16 cellular contexts compared by ENCODE assay signal in the genomic region with DNA sequence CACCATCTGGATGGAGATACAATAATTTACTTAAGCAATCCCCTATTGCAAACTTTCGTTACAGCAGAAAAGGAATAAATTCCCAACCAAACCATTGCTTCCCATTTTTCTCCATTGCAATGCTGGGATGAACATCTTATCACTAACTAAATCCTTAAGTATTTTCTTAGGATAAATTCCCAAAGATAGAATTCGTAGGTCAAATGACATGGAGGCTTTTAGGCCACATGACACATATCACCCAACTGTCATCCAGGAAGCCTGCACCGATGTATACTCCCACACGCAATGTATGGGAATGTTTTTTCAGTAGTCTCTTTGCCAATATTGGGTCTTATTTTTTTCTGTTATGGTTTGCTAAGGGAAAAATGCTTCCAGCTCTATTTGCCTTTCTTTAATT. TPM values are rescaled to one million over a fixed set of nuclear protein-coding genes. Genes with fewer than 3 reads are reported as not detected.
DNase-seq lines count a peak whose midpoint lies in the region; ATAC-seq, FAIRE-seq and TF ChIP-seq lines count a peak whose summit lies in the region.
"Had no signal": no experiment of that assay in that cellular context is flagged by ENCODE, and none has a peak within 500 bp of the region (broad histone marks: within the 10 kb centered on the region; RNA-seq: fewer than 3 reads in every experiment).

No MANE protein-coding gene starts in this region.

- no peak overlapping the region for H3K9ac ChIP-seq in K562 (ENCODE audit: insufficient read depth in 1 of 2, low read depth in 2 of 2, low read length in 2 of 2)
- no peak overlapping the region for H3K9ac ChIP-seq in mucosa of rectum (ENCODE audit: low read depth in 1 of 2, low read length in 2 of 2)
- H3K9ac ChIP-seq in Karpas-422 (ENCODE audit: low read length): no peak overlapping the region

- TF ChIP-seq POLR2A in K562 (conservative IDR thresholded peaks at IDR 0.05) (no peak), transverse colon (IDR thresholded peaks at IDR 0.05) (no peak), sigmoid colon (IDR thresholded peaks at IDR 0.05) (no peak)

- no peaks in the 10 kb centered on the region for H3K36me3 Mint-ChIP-seq in activated naive CD8-positive, alpha-beta T cell
- H3K36me3 Mint-ChIP-seq in activated naive CD8-positive, alpha-beta T cell treated with anti-CD3 and anti-CD28 coated beads for 36 hours: no peaks in the 10 kb centered on the region

- peaks cover 4% of the 10 kb centered on the region for H3K27me3 Mint-ChIP-seq in activated naive CD8-positive, alpha-beta T cell
- H3K27me3 Mint-ChIP-seq in activated naive CD8-positive, alpha-beta T cell treated with anti-CD3 and anti-CD28 coated beads for 36 hours: peaks cover 49% of the 10 kb centered on the region

- peaks cover 25% of the 10 kb centered on the region; the same call in 2 of the 3 replicates for H3K36me3 ChIP-seq in K562 (ENCODE audit: control insufficient read depth, insufficient read depth, low read length)
- H3K36me3 ChIP-seq in mucosa of rectum (ENCODE audit: control insufficient read depth in 2 of 2, insufficient read depth in 2 of 2, low read length in 2 of 2): peaks cover 25 to 27% of the 10 kb centered on the region in 2 donors
- H3K36me3 ChIP-seq in transverse colon: peaks cover 0 to 8% (median 4%) of the 10 kb centered on the region in 4 donors
- H3K36me3 ChIP-seq in sigmoid colon: peaks cover 0 to 27% (median 12%) of the 10 kb centered on the region in 4 donors
- H3K36me3 ChIP-seq in Karpas-422 (ENCODE audit: insufficient read depth, low read length): no peaks in the 10 kb centered on the region

- H3K27me3 ChIP-seq in K562 (ENCODE audit: control insufficient read depth in 2 of 2, insufficient read depth in 2 of 2, low read length in 2 of 2) (no peaks in the 10 kb centered on the region), mucosa of rectum (ENCODE audit: control insufficient read depth in 2 of 2, insufficient read depth in 2 of 2, low read length in 2 of 2) (no peaks in the 10 kb centered on the region), transverse colon (no peaks in the 10 kb centered on the region), sigmoid colon (no peaks in the 10 kb centered on the region), Karpas-422 (ENCODE audit: low read length) (no peaks in the 10 kb centered on the region)
- H3K27me3 ChIP-seq: testis had no signal

- in situ Hi-C loops in K562 (cut with MboI): loop anchor here (5.0 to 10.0 kb wide), 2 partner anchors 40 to 323 kb away; partner anchors contain the start of gene DPH1
- in situ Hi-C loops in transverse colon (cut with MboI; ENCODE audit: low pct_ligation_motif_present in 1 of 4, low pct_unique_long_range_greater_than_20kb in 1 of 4, low sequenced_read_pairs in 3 of 4): loop anchor here in 2 of 4 donors (25.0 kb wide), 2 partner anchors 100 to 325 kb away; partner anchors contain the start of genes DPH1 (in 1 of the 2), OVCA2 (in 1 of the 2) and RTN4RL1 (in 1 of the 2)

- CTCF ChIA-PET in K562 (lab: Yijun Ruan, JAX; ENCODE audit: low intra/inter-chr PET ratio): no interaction called here

- H3K4me2 ChIP-seq in K562 (ENCODE audit: insufficient read depth, low read length): no peak overlapping the region
- no peak overlapping the region for H3K4me2 ChIP-seq in Karpas-422 (ENCODE audit: low read depth, low read length, poor library complexity, severe bottlenecking)

- peaks cover 25% of the 10 kb centered on the region for H3K4me1 Mint-ChIP-seq in activated naive CD8-positive, alpha-beta T cell (ENCODE audit: low read depth)
- H3K4me1 Mint-ChIP-seq in activated naive CD8-positive, alpha-beta T cell treated with anti-CD3 and anti-CD28 coated beads for 36 hours: peaks cover 19% of the 10 kb centered on the region

- DNase-seq in activated naive CD8-positive, alpha-beta T cell treated with anti-CD3 and anti-CD28 coated beads for 36 hours: no peak
- no peak for DNase-seq in K562 (ENCODE audit: extremely low read depth in 1 of 4, low spot score in 3 of 4)
- no peak for DNase-seq in transverse colon
- DNase-seq in sigmoid colon: no peak
- no peak for DNase-seq in Karpas-422
- DNase-seq: activated CD4-positive, CD25-positive, alpha-beta regulatory T cell treated with anti-CD3 and anti-CD28 coated beads, Interleukin-2, amount 50 U/mL, for 72 hours; activated naive CD8-positive, alpha-beta T cell treated with anti-CD3 and anti-CD28 coated beads, Interleukin-2, amount 10 ng/mL, durations not matched to agents 7 days and 5 days; NCI-H1694 treated with DMSO at 0.1 percent for 48 hours; NCI-H526; testis had no signal

- no peaks in the 10 kb centered on the region for H3K9me2 ChIP-seq in Karpas-422 (replicated peaks; ENCODE audit: insufficient read depth, low read length)

- H3K27ac ChIP-seq in K562 (ENCODE audit: extremely low read depth, low read depth, low read length) (no peak overlapping the region), mucosa of rectum (ENCODE audit: low read depth in 2 of 2, low read length in 2 of 2) (peak overlapping the region; percentile 13 to 98), transverse colon (peak overlapping the region; percentile 95 to 99 (median 98)), sigmoid colon (peak overlapping the region in 2 of 4 donors; percentile 99 to 100), Karpas-422 (ENCODE audit: low read length) (no peak overlapping the region)

- H3K4me3 ChIP-seq in K562: no peak overlapping the region
- H3K4me3 ChIP-seq in mucosa of rectum (ENCODE audit: low read length in 2 of 2): no peak overlapping the region
- no peak overlapping the region for H3K4me3 ChIP-seq in transverse colon
- no peak overlapping the region for H3K4me3 ChIP-seq in sigmoid colon
- H3K4me3 ChIP-seq in Karpas-422 (ENCODE audit: low read length): no peak overlapping the region
- H3K4me3 ChIP-seq: prostate gland, testis had no signal

- H3K27ac Mint-ChIP-seq in activated naive CD8-positive, alpha-beta T cell: no peak overlapping the region
- no peak overlapping the region for H3K27ac Mint-ChIP-seq in activated naive CD8-positive, alpha-beta T cell treated with anti-CD3 and anti-CD28 coated beads for 36 hours
- H3K27ac Mint-ChIP-seq: activated naive CD8-positive, alpha-beta T cell treated with anti-CD3 and anti-CD28 coated beads, Interleukin-2, amount 10 ng/mL, durations not matched to agents 7 days and 5 days had no signal

- TF ChIP-seq RAD21 in K562 (CRISPR knock-in tag; conservative IDR thresholded peaks at IDR 0.05 in 1 of 2, IDR thresholded peaks at IDR 0.05 in 1 of 2): no peak

- TF ChIP-seq EP300 in K562 (IDR thresholded peaks at IDR 0.05; ENCODE audit: low read length): no peak
- no peak for TF ChIP-seq EP300 in transverse colon (IDR thresholded peaks at IDR 0.05; ENCODE audit: low read depth)
- no peak for TF ChIP-seq EP300 in sigmoid colon (IDR thresholded peaks at IDR 0.05)

- no peaks in the 10 kb centered on the region for H3K9me3 ChIP-seq in K562 (replicated peaks; ENCODE audit: control insufficient read depth, insufficient read depth, low read depth, low read length)
- H3K9me3 ChIP-seq in mucosa of rectum (ENCODE audit: control insufficient read depth in 2 of 2, low read length in 2 of 2): no peaks in the 10 kb centered on the region
- H3K9me3 ChIP-seq in transverse colon: no peaks in the 10 kb centered on the region
- no peaks in the 10 kb centered on the region for H3K9me3 ChIP-seq in sigmoid colon
- no peaks in the 10 kb centered on the region for H3K9me3 ChIP-seq in Karpas-422 (ENCODE audit: low read length)
- H3K9me3 ChIP-seq: prostate gland, testis had no signal

- no peaks in the 10 kb centered on the region for H3K9me1 ChIP-seq in K562 (ENCODE audit: control insufficient read depth, insufficient read depth, low read length)

- no peak for TF ChIP-seq CTCF in K562 (IDR thresholded peaks at IDR 0.05 in 2 of 3, conservative IDR thresholded peaks at IDR 0.05 in 1 of 3; ENCODE audit: insufficient read depth in 2 of 3, low read depth in 1 of 3, low read length in 3 of 3)
- no peak for TF ChIP-seq CTCF in transverse colon (IDR thresholded peaks at IDR 0.05)
- TF ChIP-seq CTCF in sigmoid colon (IDR thresholded peaks at IDR 0.05): no peak

- intact Hi-C loops in K562 (cut with micrococcal nuclease): no loop called here
- intact Hi-C loops in transverse colon (cut with DNase I; ENCODE audit: low total_unique reads): loop anchor here (10.0 kb wide), 1 partner anchor 57 kb away; no protein-coding TSS in a partner anchor
- intact Hi-C loops in sigmoid colon (cut with DNase I): loop anchor here (2.0 kb wide), 1 partner anchor 27 kb away; the partner anchor contains the start of gene PRPF8

- no peaks in the 10 kb centered on the region for H3K9me3 Mint-ChIP-seq in activated naive CD8-positive, alpha-beta T cell (ENCODE audit: low read depth)
- H3K9me3 Mint-ChIP-seq in activated naive CD8-positive, alpha-beta T cell treated with anti-CD3 and anti-CD28 coated beads for 36 hours: no peaks in the 10 kb centered on the region
- H3K9me3 Mint-ChIP-seq: activated naive CD8-positive, alpha-beta T cell treated with anti-CD3 and anti-CD28 coated beads, Interleukin-2, amount 10 ng/mL, durations not matched to agents 7 days and 5 days had no signal

- H4K20me1 ChIP-seq in K562 (replicated peaks; ENCODE audit: control insufficient read depth, insufficient read depth, low read length): 0 out of 2 replicates have a peak, but pooled peaks cover 3% of the 10 kb centered on the region
- no peaks in the 10 kb centered on the region; the same call in 1 of the 2 replicates for H4K20me1 ChIP-seq in Karpas-422 (ENCODE audit: insufficient read depth, low read depth, low read length)

- 52% methylated on average over 4 of the region's 4 CpGs for WGBS in K562 (ENCODE audit: insufficient coverage, low coverage, missing lambda C conversion rate)
- WGBS in transverse colon (ENCODE audit: low coverage in 1 of 2), 2 donors: 85 to 91% methylated on average over 4 of the region's 4 CpGs
- WGBS in sigmoid colon, 2 donors: 88 to 92% methylated on average over 4 of the region's 4 CpGs

- BruUV-seq in K562 (replicated peaks; lab: Mats Ljungman, UMichigan): no TSS peak

- no peak overlapping the region for H2AFZ ChIP-seq in K562 (ENCODE audit: low read depth, low read length)
- no peak overlapping the region for H2AFZ ChIP-seq in Karpas-422 (ENCODE audit: low read length)

- H3K4me1 ChIP-seq in K562 (replicated peaks in 1 of 2; ENCODE audit: control insufficient read depth in 2 of 2, insufficient read depth in 2 of 2, low read length in 2 of 2) (peaks cover 31 to 64% of the 10 kb centered on the region in 2 experiments), mucosa of rectum (ENCODE audit: control insufficient read depth in 2 of 2, insufficient read depth in 2 of 2, low read length in 2 of 2) (peaks cover 34 to 37% of the 10 kb centered on the region in 2 donors), transverse colon (peaks cover 20 to 51% (median 35%) of the 10 kb centered on the region in 4 donors), sigmoid colon (peaks cover 0 to 42% (median 34%) of the 10 kb centered on the region in 4 donors), Karpas-422 (ENCODE audit: low read length) (peaks cover 11% of the 10 kb centered on the region)

- H3K4me3 Mint-ChIP-seq in activated naive CD8-positive, alpha-beta T cell: peak overlapping the region; percentile 44
- H3K4me3 Mint-ChIP-seq in activated naive CD8-positive, alpha-beta T cell treated with anti-CD3 and anti-CD28 coated beads for 36 hours: no peak overlapping the region

- no peak for FAIRE-seq in K562 (lab: Jason Lieb, UNC)
- FAIRE-seq: GM19239 had no signal

- no peak for ATAC-seq in K562
- no peak for ATAC-seq in HG02885 (IDR thresholded peaks at IDR 0.05; ENCODE audit: poor library complexity, unreplicated experiment)

- H3K79me2 ChIP-seq in K562 (ENCODE audit: control insufficient read depth, insufficient read depth, low read length) (peaks cover 44% of the 10 kb centered on the region), Karpas-422 (ENCODE audit: low read length) (no peaks in the 10 kb centered on the region)

- POLR2A ChIA-PET in K562 (lab: Yijun Ruan, JAX): interaction anchor here (0.7 to 1.5 kb wide), 2 partner anchors 11 to 410 kb away, joined by 3 to 7 read pairs; no protein-coding TSS in a partner anchor

RNA-seq across cellular contexts. Expression of gene TLCD2, which starts 1.6 kb away (rescaled TPM):
- total RNA-seq in activated naive CD8-positive, alpha-beta T cell treated with anti-CD3 and anti-CD28 coated beads for 36 hours: under 1 TPM; 0.04 to 0.06 TPM
- total RNA-seq in K562 (2011; cell fraction: chromatin; rRNA removed; ENCODE audit: low replicate concordance): 1.2 and 1.5 TPM in 2 replicates
- 1.1 and 1.2 TPM in 2 replicates for total RNA-seq in K562 (2011; cell fraction: nucleolus; rRNA removed)
- total RNA-seq in K562 (2011; cell fraction: nucleoplasm; rRNA removed): 1.2 and 1.5 TPM in 2 replicates
- total RNA-seq in K562 (2014; rRNA removed) (0.45 and 0.54 TPM in 2 replicates), K562 (2014; rRNA removed; fragmentation: Illumina TruSeq; extraction: Trizol) (0.64 and 0.65 TPM in 2 replicates), K562 (2015; rRNA removed; fragmentation: Illumina TruSeq; extraction: Trizol) (0.76 and 0.98 TPM in 2 replicates), K562 (2021) (0.78 and 0.89 TPM in 2 replicates), transverse colon (10 to 100 TPM; 21.6 to 48.6 (median 31.5) TPM), sigmoid colon (1 to 10 TPM; 2.6 to 5.4 (median 4.1) TPM)
- polyA plus RNA-seq in K562 (2011; rRNA removed) (0.46 and 0.50 TPM in 2 replicates), K562 (2014; fragmentation: Illumina TruSeq; extraction: Trizol) (0.58 and 0.64 TPM in 2 replicates), K562 (2014; fragmentation: Nextera tagmentation; extraction: Ambion mirVana) (under 1 TPM; 0.10 to 0.13 TPM), K562 (2014; rRNA removed) (0.73 and 1.0 TPM in 2 replicates), sigmoid colon (10 to 100 TPM in 1 of 3 donors, 1 to 10 TPM in 2; 7.2 to 23.2 (median 9.2) TPM)
- 0.49 and 0.53 TPM in 2 replicates for polyA plus RNA-seq in K562 (2011; cell fraction: cytosol; rRNA removed)
- 0.39 and 0.54 TPM in 2 replicates for polyA plus RNA-seq in K562 (2011; cell fraction: nucleus; rRNA removed)
- 0.89 and 4.5 TPM in 2 replicates for polyA plus RNA-seq in K562 (2012)
- polyA minus RNA-seq in K562 (2011; rRNA and poly(A)+ RNA removed): 0.72 and 0.81 TPM in 2 replicates
- 0.48 and 0.73 TPM in 2 replicates for polyA minus RNA-seq in K562 (2011; cell fraction: cytosol; rRNA and poly(A)+ RNA removed)
- polyA minus RNA-seq in K562 (2011; cell fraction: nucleus; rRNA and poly(A)+ RNA removed): 0.40 and 0.56 TPM in 2 replicates
- total RNA-seq in Karpas-422 (2014; rRNA removed; shearing (Covaris generic); ENCODE audit: low replicate concordance): not detected in 2 replicates

RNA-seq across cellular contexts. Expression of gene WDR81, which starts 12.7 kb away (rescaled TPM):
- total RNA-seq in activated naive CD8-positive, alpha-beta T cell treated with anti-CD3 and anti-CD28 coated beads for 36 hours: 10 to 100 TPM; 15.2 to 15.5 TPM
- total RNA-seq in K562 (2011; cell fraction: chromatin; rRNA removed; ENCODE audit: low replicate concordance): 13.5 and 42.5 TPM in 2 replicates
- total RNA-seq in K562 (2011; cell fraction: nucleolus; rRNA removed): 29.2 and 35.2 TPM in 2 replicates
- total RNA-seq in K562 (2011; cell fraction: nucleoplasm; rRNA removed): 14.9 and 15.0 TPM in 2 replicates
- total RNA-seq in K562 (2014; rRNA removed) (11.1 and 12.5 TPM in 2 replicates), K562 (2014; rRNA removed; fragmentation: Illumina TruSeq; extraction: Trizol) (0.89 and 1.7 TPM in 2 replicates), K562 (2015; rRNA removed; fragmentation: Illumina TruSeq; extraction: Trizol) (4.3 and 5.3 TPM in 2 replicates), K562 (2021) (13.0 and 17.1 TPM in 2 replicates), transverse colon (10 to 100 TPM; 26.1 to 73.7 (median 35.7) TPM), sigmoid colon (10 to 100 TPM; 21.8 to 49.3 (median 28.2) TPM)
- polyA plus RNA-seq in K562 (2011; rRNA removed) (2.7 and 5.1 TPM in 2 replicates), K562 (2014; fragmentation: Illumina TruSeq; extraction: Trizol) (3.3 and 9.0 TPM in 2 replicates), K562 (2014; fragmentation: Nextera tagmentation; extraction: Ambion mirVana) (under 1 TPM; 0.01 to 0.04 TPM), K562 (2014; rRNA removed) (12.2 and 12.9 TPM in 2 replicates), sigmoid colon (10 to 100 TPM in 1 of 3 donors, 1 to 10 TPM in 2; 6.6 to 29.3 (median 7.4) TPM)
- 5.3 and 9.9 TPM in 2 replicates for polyA plus RNA-seq in K562 (2011; cell fraction: cytosol; rRNA removed)
- polyA plus RNA-seq in K562 (2011; cell fraction: nucleus; rRNA removed): 26.4 and 53.6 TPM in 2 replicates
- 8.7 and 12.9 TPM in 2 replicates for polyA plus RNA-seq in K562 (2012)
- polyA minus RNA-seq in K562 (2011; rRNA and poly(A)+ RNA removed): 1.3 and 3.6 TPM in 2 replicates
- 10.1 and 18.5 TPM in 2 replicates for polyA minus RNA-seq in K562 (2011; cell fraction: cytosol; rRNA and poly(A)+ RNA removed)
- 9.9 and 15.3 TPM in 2 replicates for polyA minus RNA-seq in K562 (2011; cell fraction: nucleus; rRNA and poly(A)+ RNA removed)
- 11.7 and 28.9 TPM in 2 replicates for total RNA-seq in Karpas-422 (2014; rRNA removed; shearing (Covaris generic); ENCODE audit: low replicate concordance)

RNA-seq across cellular contexts. Expression of gene PRPF8, which starts 27.1 kb away (rescaled TPM):
- total RNA-seq in activated naive CD8-positive, alpha-beta T cell treated with anti-CD3 and anti-CD28 coated beads for 36 hours: 100 to 1,000 TPM; 418 to 428 TPM
- 654 and 969 TPM in 2 replicates for total RNA-seq in K562 (2011; cell fraction: chromatin; rRNA removed; ENCODE audit: low replicate concordance)
- 322 and 340 TPM in 2 replicates for total RNA-seq in K562 (2011; cell fraction: nucleolus; rRNA removed)
- total RNA-seq in K562 (2011; cell fraction: nucleoplasm; rRNA removed): 351 and 363 TPM in 2 replicates
- total RNA-seq in K562 (2014; rRNA removed) (85.9 and 111 TPM in 2 replicates), K562 (2014; rRNA removed; fragmentation: Illumina TruSeq; extraction: Trizol) (64.3 and 72.1 TPM in 2 replicates), K562 (2015; rRNA removed; fragmentation: Illumina TruSeq; extraction: Trizol) (64.6 and 74.2 TPM in 2 replicates), K562 (2021) (278 and 294 TPM in 2 replicates), transverse colon (100 to 1,000 TPM; 155 to 410 (median 169) TPM), sigmoid colon (100 to 1,000 TPM; 115 to 155 (median 125) TPM)
- polyA plus RNA-seq in K562 (2011; rRNA removed) (64.3 and 160 TPM in 2 replicates), K562 (2014; fragmentation: Illumina TruSeq; extraction: Trizol) (208 and 224 TPM in 2 replicates), K562 (2014; fragmentation: Nextera tagmentation; extraction: Ambion mirVana) (100 to 1,000 TPM; 128 to 174 TPM), K562 (2014; rRNA removed) (77.2 and 85.9 TPM in 2 replicates), sigmoid colon (10 to 100 TPM; 25.9 to 92.8 (median 34.2) TPM)
- 111 and 123 TPM in 2 replicates for polyA plus RNA-seq in K562 (2011; cell fraction: cytosol; rRNA removed)
- polyA plus RNA-seq in K562 (2011; cell fraction: nucleus; rRNA removed): 279 and 287 TPM in 2 replicates
- polyA plus RNA-seq in K562 (2012): 137 and 179 TPM in 2 replicates
- polyA minus RNA-seq in K562 (2011; rRNA and poly(A)+ RNA removed): 219 and 329 TPM in 2 replicates
- polyA minus RNA-seq in K562 (2011; cell fraction: cytosol; rRNA and poly(A)+ RNA removed): 406 and 503 TPM in 2 replicates
- 87.5 and 163 TPM in 2 replicates for polyA minus RNA-seq in K562 (2011; cell fraction: nucleus; rRNA and poly(A)+ RNA removed)
- 105 and 130 TPM in 2 replicates for total RNA-seq in Karpas-422 (2014; rRNA removed; shearing (Covaris generic); ENCODE audit: low replicate concordance)

RNA-seq across cellular contexts. Expression of gene SERPINF2, which starts 30.9 kb away (rescaled TPM):
- total RNA-seq in activated naive CD8-positive, alpha-beta T cell treated with anti-CD3 and anti-CD28 coated beads for 36 hours: under 1 TPM; 0.08 to 0.12 TPM
- total RNA-seq in K562 (2011; cell fraction: chromatin; rRNA removed; ENCODE audit: low replicate concordance): 0.25 TPM in 1 of 2 replicates, not detected in the other
- total RNA-seq in K562 (2011; cell fraction: nucleolus; rRNA removed): not detected in 2 replicates
- not detected in 2 replicates for total RNA-seq in K562 (2011; cell fraction: nucleoplasm; rRNA removed)
- total RNA-seq in K562 (2014; rRNA removed) (not detected in 2 replicates), K562 (2014; rRNA removed; fragmentation: Illumina TruSeq; extraction: Trizol) (not detected in 2 replicates), K562 (2015; rRNA removed; fragmentation: Illumina TruSeq; extraction: Trizol) (not detected in 2 replicates), K562 (2021) (0.22 TPM in 2 replicates), transverse colon (10 to 100 TPM in 1 of 4 donors, 1 to 10 TPM in 2, not detected in 1; 3.2 to 10.5 (median 3.4) TPM), sigmoid colon (1 to 10 TPM; 2.9 to 7.2 (median 4.1) TPM)
- polyA plus RNA-seq in K562 (2011; rRNA removed) (0.04 TPM in 1 of 2 replicates, not detected in the other), K562 (2014; fragmentation: Illumina TruSeq; extraction: Trizol) (not detected in 2 replicates), K562 (2014; fragmentation: Nextera tagmentation; extraction: Ambion mirVana) (not detected), K562 (2014; rRNA removed) (not detected in 2 replicates), sigmoid colon (10 to 100 TPM in 1 of 3 donors, 1 to 10 TPM in 1, under 1 TPM in 1; 0.69 to 12.9 (median 1.2) TPM)
- 0.03 TPM in 1 of 2 replicates, not detected in the other for polyA plus RNA-seq in K562 (2011; cell fraction: cytosol; rRNA removed)
- 0.07 TPM in 1 of 2 replicates, not detected in the other for polyA plus RNA-seq in K562 (2011; cell fraction: nucleus; rRNA removed)
- polyA plus RNA-seq in K562 (2012): 0.03 and 0.06 TPM in 2 replicates
- polyA minus RNA-seq in K562 (2011; rRNA and poly(A)+ RNA removed): not detected in 2 replicates
- polyA minus RNA-seq in K562 (2011; cell fraction: cytosol; rRNA and poly(A)+ RNA removed): 0.91 TPM in 1 of 2 replicates, not detected in the other
- not detected in 2 replicates for polyA minus RNA-seq in K562 (2011; cell fraction: nucleus; rRNA and poly(A)+ RNA removed)
- 0.19 and 0.32 TPM in 2 replicates for total RNA-seq in Karpas-422 (2014; rRNA removed; shearing (Covaris generic); ENCODE audit: low replicate concordance)

RNA-seq across cellular contexts. Expression of gene SERPINF1, which starts 50.1 kb away (rescaled TPM):
- 1 to 10 TPM; 1.8 to 4.4 TPM for total RNA-seq in activated naive CD8-positive, alpha-beta T cell treated with anti-CD3 and anti-CD28 coated beads for 36 hours
- 49.3 and 78.6 TPM in 2 replicates for total RNA-seq in K562 (2011; cell fraction: chromatin; rRNA removed; ENCODE audit: low replicate concordance)
- 114 and 121 TPM in 2 replicates for total RNA-seq in K562 (2011; cell fraction: nucleolus; rRNA removed)
- 64.9 and 87.2 TPM in 2 replicates for total RNA-seq in K562 (2011; cell fraction: nucleoplasm; rRNA removed)
- total RNA-seq in K562 (2014; rRNA removed): 37.7 and 54.7 TPM in 2 replicates
- total RNA-seq in K562 (2014; rRNA removed; fragmentation: Illumina TruSeq; extraction: Trizol): 21.5 and 27.5 TPM in 2 replicates
- 37.0 and 40.4 TPM in 2 replicates for total RNA-seq in K562 (2015; rRNA removed; fragmentation: Illumina TruSeq; extraction: Trizol)
- 34.5 and 44.2 TPM in 2 replicates for total RNA-seq in K562 (2021)
- polyA plus RNA-seq in K562 (2011; rRNA removed): 66.9 and 85.2 TPM in 2 replicates
- 137 and 141 TPM in 2 replicates for polyA plus RNA-seq in K562 (2011; cell fraction: cytosol; rRNA removed)
- polyA plus RNA-seq in K562 (2011; cell fraction: nucleus; rRNA removed): 57.8 and 67.5 TPM in 2 replicates
- 34.1 and 98.1 TPM in 2 replicates for polyA plus RNA-seq in K562 (2012)
- polyA plus RNA-seq in K562 (2014; fragmentation: Illumina TruSeq; extraction: Trizol): 44.8 and 53.4 TPM in 2 replicates
- polyA plus RNA-seq in K562 (2014; fragmentation: Nextera tagmentation; extraction: Ambion mirVana): 1 to 10 TPM; 2.6 to 6.3 TPM
- 42.4 and 78.9 TPM in 2 replicates for polyA plus RNA-seq in K562 (2014; rRNA removed)
- 35.2 and 36.2 TPM in 2 replicates for polyA minus RNA-seq in K562 (2011; rRNA and poly(A)+ RNA removed)
- polyA minus RNA-seq in K562 (2011; cell fraction: cytosol; rRNA and poly(A)+ RNA removed): 21.5 and 27.6 TPM in 2 replicates
- polyA minus RNA-seq in K562 (2011; cell fraction: nucleus; rRNA and poly(A)+ RNA removed): 9.0 and 17.2 TPM in 2 replicates
- total RNA-seq in transverse colon: 100 to 1,000 TPM in 3 of 4 donors, 10 to 100 TPM in 1; 88.3 to 340 (median 114) TPM
- total RNA-seq in sigmoid colon: 100 to 1,000 TPM; 275 to 539 (median 352) TPM
- polyA plus RNA-seq in sigmoid colon: 100 to 1,000 TPM in 2 of 3 donors, 10 to 100 TPM in 1; 77.7 to 124 (median 112) TPM
- total RNA-seq in Karpas-422 (2014; rRNA removed; shearing (Covaris generic); ENCODE audit: low replicate concordance): 45.5 and 62.2 TPM in 2 replicates
- total RNA-seq: M059J had no signal

Comparison
In these comparisons a context has a peak if more than half of its experiments do, and no peak if none do; other contexts are left out.
1. H3K27ac ChIP-seq: peak in mucosa of rectum (2 of 2) and transverse colon (4 of 4); none in K562 (single experiment) and Karpas-422 (single experiment).